8 cellular contexts compared by ENCODE assay signal in genomic region chr18:59358611-59359575, GRCh38. TPM values are rescaled to one million over a fixed set of nuclear protein-coding genes. Genes with fewer than 3 reads are reported as not detected.
DNase-seq lines count a peak whose midpoint lies in the region; ATAC-seq and TF ChIP-seq lines count a peak whose summit lies in the region.

TSS of gene LMAN1 (minus strand) at chr18:59359265. CDS start at chr18:59359244, 21 bp downstream.

- H3K27ac ChIP-seq in C4-2B = peak within 1 kb of the TSS; percentile 89
- H3K27ac ChIP-seq in coronary artery = peak within 1 kb of the TSS; percentile 89 to 95

- peaks cover 2% of the 10 kb centered on the region for H3K27me3 Mint-ChIP-seq in activated CD4-positive, alpha-beta T cell treated with anti-CD3 and anti-CD28 coated beads, Interleukin-2, amount 10 ng/mL, durations not matched to agents 7 days and 5 days

- peak; percentile 92 for ATAC-seq in GM19372 (IDR thresholded peaks at IDR 0.05; ENCODE audit: low read depth, unreplicated experiment)
- ATAC-seq in HG03521 (IDR thresholded peaks at IDR 0.05; ENCODE audit: unreplicated experiment) = peak; percentile 94
- ATAC-seq in left colon = peak; percentile 99

- CTCF ChIA-PET in activated CD4-positive, alpha-beta T cell treated with anti-CD3 and anti-CD28 coated beads, Interleukin-2, amount 10 ng/mL, durations not matched to agents 7 days and 5 days (lab: Charles Lee) = interaction anchor here (1.5 kb wide), 1 partner anchor 11 kb away, joined by 3 read pairs; no protein-coding TSS in a partner anchor

- DNase-seq in NCI-H69 (lab: John Stamatoyannopoulos, UW) (peak; percentile 100), coronary artery (ENCODE audit: low spot score) (peak; percentile 90), left colon (peak; percentile 94 to 97)
- peak; percentile 89 for DNase-seq in activated CD4-positive, alpha-beta T cell treated with anti-CD3 and anti-CD28 coated beads, Interleukin-2, amount 10 ng/mL, durations not matched to agents 7 days and 5 days
- DNase-seq in stimulated activated CD4-positive, alpha-beta T cell treated with anti-CD3 and anti-CD28 coated beads, Interleukin-1b, Interleukin-23, amount 100 ng/mL, for 4 hours (ENCODE audit: low read depth in 2 of 2) = peak; percentile 88 to 98

- H3K9me3 Mint-ChIP-seq in activated CD4-positive, alpha-beta T cell treated with anti-CD3 and anti-CD28 coated beads, Interleukin-2, amount 10 ng/mL, durations not matched to agents 7 days and 5 days = no peaks in the 10 kb centered on the region

- POLR2A ChIA-PET in activated CD4-positive, alpha-beta T cell treated with anti-CD3 and anti-CD28 coated beads, Interleukin-2, amount 10 ng/mL, durations not matched to agents 7 days and 5 days (lab: Charles Lee) = no interaction called here

- H3K27ac Mint-ChIP-seq in activated CD4-positive, alpha-beta T cell treated with anti-CD3 and anti-CD28 coated beads, Interleukin-2, amount 10 ng/mL, durations not matched to agents 7 days and 5 days = peak within 1 kb of the TSS; percentile 95

- peak within 1 kb of the TSS; percentile 95 for H3K4me3 ChIP-seq in coronary artery

- no peak for TF ChIP-seq CTCF in C4-2B (conservative IDR thresholded peaks at IDR 0.05)
- TF ChIP-seq CTCF in coronary artery (IDR thresholded peaks at IDR 0.05) = no peak

- peak within 1 kb of the TSS; percentile 87 for H3K4me3 Mint-ChIP-seq in activated CD4-positive, alpha-beta T cell treated with anti-CD3 and anti-CD28 coated beads, Interleukin-2, amount 10 ng/mL, durations not matched to agents 7 days and 5 days

- H3K36me3 Mint-ChIP-seq in activated CD4-positive, alpha-beta T cell treated with anti-CD3 and anti-CD28 coated beads, Interleukin-2, amount 10 ng/mL, durations not matched to agents 7 days and 5 days (ENCODE audit: low read depth) = peaks cover 14% of the 10 kb centered on the region

- peaks cover 43% of the 10 kb centered on the region for H3K4me1 Mint-ChIP-seq in activated CD4-positive, alpha-beta T cell treated with anti-CD3 and anti-CD28 coated beads, Interleukin-2, amount 10 ng/mL, durations not matched to agents 7 days and 5 days

- intact Hi-C loops in left colon (cut with DNase I, micrococcal nuclease) = no loop called here

RNA-seq across cellular contexts. Expression of gene LMAN1, which starts in this region (rescaled TPM):
- 10 to 100 TPM; 52.8 to 55.4 TPM for total RNA-seq in activated CD4-positive, alpha-beta T cell treated with anti-CD3 and anti-CD28 coated beads, Interleukin-2, amount 10 ng/mL, durations not matched to agents 7 days and 5 days
- total RNA-seq in left colon = 10 to 100 TPM; 44.1 to 46.8 TPM

Comparison
In these comparisons a context has a peak if more than half of its experiments do, and no peak if none do; other contexts are left out.
1. Peak in every context shown above with its lines: DNase-seq, ATAC-seq, H3K4me3 ChIP-seq and H3K27ac ChIP-seq.